Comparison of ENCODE assay signal across 16 cellular contexts in the genomic region with DNA sequence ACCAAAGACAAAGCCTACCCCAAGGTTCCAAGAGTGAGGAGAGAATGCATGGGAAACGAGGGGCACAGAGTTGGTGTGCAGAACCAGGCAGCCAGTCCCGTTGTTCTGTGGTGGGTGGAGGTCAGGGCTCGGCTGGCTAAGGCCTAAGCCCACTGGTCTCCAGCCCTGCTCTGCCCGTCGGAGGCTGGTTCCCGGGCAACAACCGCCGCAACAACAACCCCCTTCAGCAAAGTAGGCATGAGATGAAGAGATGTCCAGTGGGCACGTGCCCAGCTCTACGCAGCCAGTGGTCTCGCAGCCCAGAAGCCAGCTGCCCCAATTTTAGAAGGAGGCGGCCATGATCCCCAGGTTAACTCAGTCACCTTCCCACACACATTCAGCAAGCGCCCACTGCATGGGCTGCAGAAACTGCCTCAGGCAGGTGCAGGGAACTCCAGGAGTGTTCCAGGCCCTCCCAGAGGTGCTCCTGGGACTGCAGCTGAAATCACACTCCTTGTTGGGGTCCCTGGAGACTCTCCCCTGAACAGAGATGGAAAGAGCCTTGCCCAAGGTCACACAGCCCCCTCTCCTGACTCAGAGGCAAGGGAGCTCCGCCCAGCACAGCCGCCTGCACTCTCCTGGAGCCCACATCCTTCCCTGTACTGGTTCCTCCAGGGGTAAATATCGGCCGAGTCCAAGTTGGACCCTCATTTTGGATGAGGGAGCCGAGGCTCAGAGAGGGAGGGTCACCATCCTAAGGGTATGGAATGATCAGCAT. TPM values are rescaled to one million over a fixed set of nuclear protein-coding genes. Genes with fewer than 3 reads are reported as not detected.
"Had no signal": no experiment of that assay in that cellular context is flagged by ENCODE, and none has a peak within 500 bp of the region (broad histone marks: within the 10 kb centered on the region; RNA-seq: fewer than 3 reads in every experiment).

No MANE protein-coding gene starts in this region.

- H3K4me3 ChIP-seq: hepatocyte, psoas muscle had no signal

- FAIRE-seq: colon, urothelium cell line had no signal

- H2AFZ ChIP-seq: hepatocyte had no signal

- ATAC-seq: effector memory CD8-positive, alpha-beta T cell; left colon; natural killer cell treated with Interleukin-12 subunit alpha and Interleukin-12 subunit beta and Interleukin-15 and Interleukin-18, amount 100 ng/mL, for 72 hours; psoas muscle; sciatic nerve had no signal

- H3K4me3 Mint-ChIP-seq: dendritic cell treated with granulocyte-macrophage colony-stimulating factor and Interleukin-4, amounts not matched to agents 40 ng/mL and 50 ng/mL, for 4 days; effector memory CD8-positive, alpha-beta T cell; natural killer cell treated with Interleukin-12 subunit alpha and Interleukin-12 subunit beta and Interleukin-15 and Interleukin-18, amount 100 ng/mL, for 72 hours; type B pancreatic cell had no signal

- H3K27me3 ChIP-seq: hepatocyte had no signal

- H3K27ac Mint-ChIP-seq: dendritic cell treated with granulocyte-macrophage colony-stimulating factor and Interleukin-4, amounts not matched to agents 40 ng/mL and 50 ng/mL, for 4 days; effector memory CD8-positive, alpha-beta T cell; natural killer cell treated with Interleukin-12 subunit alpha and Interleukin-12 subunit beta and Interleukin-15 and Interleukin-18, amount 100 ng/mL, for 72 hours; type B pancreatic cell had no signal

- H3K36me3 Mint-ChIP-seq: natural killer cell treated with Interleukin-12 subunit alpha and Interleukin-12 subunit beta and Interleukin-15 and Interleukin-18, amount 100 ng/mL, for 72 hours; type B pancreatic cell had no signal

- H3K27ac ChIP-seq: hepatocyte, psoas muscle had no signal

- DNase-seq: cerebellar nuclear complex; effector memory CD8-positive, alpha-beta T cell; foreskin melanocyte; head of caudate nucleus; left colon; mammary epithelial cell; retina; stimulated activated naive CD4-positive, alpha-beta T cell treated with Interleukin-2 at 50 U/mL for 16 hours had no signal

- H3K79me2 ChIP-seq: hepatocyte had no signal

- H3K4me2 ChIP-seq: hepatocyte had no signal

- H3K9me3 ChIP-seq: psoas muscle had no signal

RNA-seq across cellular contexts. Expression of gene HTRA3, which starts 25.4 kb away (rescaled TPM):
- total RNA-seq: natural killer cell treated with Interleukin-12 subunit alpha and Interleukin-12 subunit beta and Interleukin-15 and Interleukin-18, amount 100 ng/mL, for 72 hours had no signal
- polyA plus RNA-seq: mammary epithelial cell had no signal
